In genomic region chr10:11845113-11845512, GRCh38 we compare ENCODE assay signal across 28 cellular contexts.
"Had no signal": no experiment of that assay in that cellular context is flagged by ENCODE, and none has a peak within 500 bp of the region (broad histone marks: within the 10 kb centered on the region; RNA-seq: fewer than 3 reads in every experiment).

No MANE protein-coding gene starts in this region.

- H3K36me3 Mint-ChIP-seq: activated CD8-positive, alpha-beta memory T cell treated with anti-CD3 and anti-CD28 coated beads, Interleukin-2, amount 10 ng/mL, durations not matched to agents 7 days and 5 days; activated naive CD8-positive, alpha-beta T cell treated with anti-CD3 and anti-CD28 coated beads, Interleukin-2, amount 10 ng/mL, durations not matched to agents 7 days and 5 days; IgD-negative memory B cell had no signal

- H3K27me3 ChIP-seq: adrenal gland, breast epithelium, MG63, Peyer's patch, SJCRH30 had no signal

- H3K4me1 ChIP-seq: adrenal gland, breast epithelium, Peyer's patch had no signal

- H3K4me3 Mint-ChIP-seq: activated CD4-positive, alpha-beta T cell treated with anti-CD3 and anti-CD28 coated beads for 36 hours; activated CD8-positive, alpha-beta memory T cell treated with anti-CD3 and anti-CD28 coated beads, Interleukin-2, amount 10 ng/mL, durations not matched to agents 7 days and 5 days; activated naive CD8-positive, alpha-beta T cell treated with anti-CD3 and anti-CD28 coated beads, Interleukin-2, amount 10 ng/mL, durations not matched to agents 7 days and 5 days; activated T-cell treated with anti-CD3 and anti-CD28 coated beads, Interleukin-2, amount 50 U/mL, for 24 hours; activated T-helper 1 cell treated with anti-CD3 and anti-CD28 coated beads, Interleukin-12 subunit alpha, Interleukin-12 subunit beta, Interleukin-2, Interleukin-4 antibody, amounts not matched to agents 30 ng/mL and 10 ng/mL and 1 ng/mL, durations not matched to agents 14 hours and 24 hours and 36 hours; IgD-negative memory B cell had no signal

- DNase-seq: activated CD4-positive, alpha-beta T cell treated with anti-CD3 and anti-CD28 coated beads for 36 hours; activated CD8-positive, alpha-beta memory T cell treated with anti-CD3 and anti-CD28 coated beads, Interleukin-2, amount 10 ng/mL, durations not matched to agents 7 days and 5 days; activated effector memory CD4-positive, alpha-beta T cell treated with Interleukin-2 at 50 U/mL for 16 hours; activated naive CD4-positive, alpha-beta T cell; activated naive CD8-positive, alpha-beta T cell treated with anti-CD3 and anti-CD28 coated beads, Interleukin-2, amount 10 ng/mL, durations not matched to agents 7 days and 5 days; activated T-cell treated with anti-CD3 and anti-CD28 coated beads, Interleukin-2, amount 50 U/mL, for 24 hours; adrenal gland; anterior cingulate cortex; caudate nucleus; MG63; MV-4-11; NCI-H1092 treated with DMSO at 0.1 percent for 48 hours; NCI-H1417 treated with DMSO at 0.1 percent for 48 hours; NCI-H1694; NCI-H2081 treated with DMSO at 0.1 percent for 48 hours; NCI-H446; NCI-H524; Peyer's patch; Right ventricle myocardium superior; SJCRH30; SK-N-SH; T-helper 1 cell; WERI-Rb-1 had no signal

- H3K36me3 ChIP-seq: adrenal gland, breast epithelium, MG63, Peyer's patch, WERI-Rb-1 had no signal

- ATAC-seq: activated CD4-positive, alpha-beta T cell treated with anti-CD3 and anti-CD28 coated beads for 36 hours; activated CD8-positive, alpha-beta memory T cell treated with anti-CD3 and anti-CD28 coated beads, Interleukin-2, amount 10 ng/mL, durations not matched to agents 7 days and 5 days had no signal

- H3K4me3 ChIP-seq: adrenal gland, breast epithelium, MG63, Peyer's patch, SJCRH30 had no signal

- H3K9me3 Mint-ChIP-seq: activated naive CD8-positive, alpha-beta T cell treated with anti-CD3 and anti-CD28 coated beads, Interleukin-2, amount 10 ng/mL, durations not matched to agents 7 days and 5 days; activated T-cell treated with anti-CD3 and anti-CD28 coated beads, Interleukin-2, amount 50 U/mL, for 24 hours; activated T-helper 1 cell treated with anti-CD3 and anti-CD28 coated beads, Interleukin-12 subunit alpha, Interleukin-12 subunit beta, Interleukin-2, Interleukin-4 antibody, amounts not matched to agents 30 ng/mL and 10 ng/mL and 1 ng/mL, durations not matched to agents 14 hours and 24 hours and 36 hours had no signal

- H3K27ac ChIP-seq: adrenal gland, breast epithelium, KMS-11, Peyer's patch, RWPE1, SJCRH30, WERI-Rb-1 had no signal

- H3K9me3 ChIP-seq: adrenal gland, breast epithelium, MG63, Peyer's patch, SJCRH30, SK-N-SH had no signal

- H3K27ac Mint-ChIP-seq: activated CD4-positive, alpha-beta T cell treated with anti-CD3 and anti-CD28 coated beads for 36 hours; activated CD8-positive, alpha-beta memory T cell treated with anti-CD3 and anti-CD28 coated beads, Interleukin-2, amount 10 ng/mL, durations not matched to agents 7 days and 5 days; activated naive CD8-positive, alpha-beta T cell treated with anti-CD3 and anti-CD28 coated beads, Interleukin-2, amount 10 ng/mL, durations not matched to agents 7 days and 5 days; activated T-cell treated with anti-CD3 and anti-CD28 coated beads, Interleukin-2, amount 50 U/mL, for 24 hours; activated T-helper 1 cell treated with anti-CD3 and anti-CD28 coated beads, Interleukin-12 subunit alpha, Interleukin-12 subunit beta, Interleukin-2, Interleukin-4 antibody, amounts not matched to agents 30 ng/mL and 10 ng/mL and 1 ng/mL, durations not matched to agents 14 hours and 24 hours and 36 hours; IgD-negative memory B cell had no signal

- H3K27me3 Mint-ChIP-seq: IgD-negative memory B cell had no signal
